8 cellular contexts compared by ENCODE assay signal in the genomic region with DNA sequence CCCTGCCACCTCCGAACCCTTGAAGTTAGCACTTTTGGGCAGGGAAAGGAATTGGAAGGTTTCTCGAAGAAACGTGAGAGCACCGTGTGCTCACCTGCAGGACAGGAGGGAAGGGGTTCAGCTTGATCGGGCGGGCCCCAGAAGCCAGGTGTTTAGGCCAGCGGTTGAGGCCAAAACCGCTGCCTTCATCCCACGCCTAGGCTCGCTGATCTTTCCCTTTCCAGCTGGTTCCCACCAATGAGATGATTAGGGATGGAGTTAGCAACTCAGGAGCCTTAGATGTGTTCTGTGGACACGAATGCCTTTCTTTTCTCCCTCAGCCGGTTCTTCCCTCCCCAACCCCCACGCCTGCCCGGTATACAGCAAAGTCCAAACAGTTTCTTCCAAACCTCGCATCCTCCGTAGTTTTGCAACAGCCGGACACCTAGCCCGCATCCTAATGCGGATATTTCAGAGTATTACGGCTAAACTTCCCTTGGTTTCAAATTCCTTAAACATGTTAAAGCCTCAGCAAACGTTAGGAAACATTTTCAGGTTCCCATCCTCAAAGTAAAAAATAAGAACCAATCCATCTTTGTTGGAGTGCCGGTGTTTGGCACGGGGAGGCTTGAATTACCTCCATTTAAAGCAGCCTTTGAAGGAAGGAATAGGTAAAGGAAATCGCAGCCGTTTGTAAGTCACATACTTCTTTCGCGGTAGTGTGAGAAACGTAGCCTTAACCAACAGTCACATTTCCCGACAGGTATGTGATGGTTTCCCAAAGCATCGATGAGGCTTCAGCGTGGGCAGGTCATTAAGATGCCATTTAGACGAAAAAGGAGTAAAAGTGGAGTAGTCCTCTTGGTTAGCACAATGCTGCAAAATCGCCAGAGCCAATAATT. TPM values are rescaled to one million over a fixed set of nuclear protein-coding genes. Genes with fewer than 3 reads are reported as not detected.
DNase-seq lines count a peak whose midpoint lies in the region; ATAC-seq lines count a peak whose summit lies in the region.

No MANE protein-coding gene starts in this region.

- no peaks in the 10 kb centered on the region for H3K79me2 ChIP-seq in trophoblast cell (ENCODE audit: control insufficient read depth, insufficient read depth, low read length, poor library complexity)

- H3K23ac ChIP-seq in trophoblast cell (ENCODE audit: low read length), result no peak overlapping the region

- H3K4me2 ChIP-seq in trophoblast cell (ENCODE audit: low read length), result peak overlapping the region; percentile 92

- DNase-seq in activated naive CD4-positive, alpha-beta T cell treated with Interleukin-2 at 50 U/mL for 16 hours, result peak; percentile 38
- no peak for DNase-seq in activated naive CD4-positive, alpha-beta T cell (lab: John Stamatoyannopoulos, UW)
- DNase-seq in M059J (ENCODE audit: low read depth) (peak; percentile 53), glomerular visceral epithelial cell (ENCODE audit: extremely low spot score) (peak; percentile 32), trophoblast cell (peak; percentile 68 to 86), DMS114 treated with DMSO at 0.1 percent for 48 hours (lab: John Stamatoyannopoulos, UW; ENCODE audit: unreplicated experiment) (no peak)

- no peak overlapping the region for H2AK5ac ChIP-seq in trophoblast cell (ENCODE audit: low read length)

- H3K14ac ChIP-seq in trophoblast cell (ENCODE audit: low read length), result no peak overlapping the region

- no peak overlapping the region for H4K8ac ChIP-seq in trophoblast cell (ENCODE audit: low read depth, low read length)

- H3K27ac ChIP-seq in trophoblast cell (ENCODE audit: low read depth, low read length), result no peak overlapping the region

- peaks cover 11% of the 10 kb centered on the region for H3K27me3 ChIP-seq in trophoblast cell (ENCODE audit: insufficient read depth, low read length)

- H3K4ac ChIP-seq in trophoblast cell (ENCODE audit: low read depth, low read length), result no peak overlapping the region

- no peaks in the 10 kb centered on the region for H3K9me3 Mint-ChIP-seq in activated T-helper 17 cell treated with anti-CD3 and anti-CD28 coated beads, Interleukin-2, amount 50 U/mL, for 72 hours

- no peak overlapping the region for H4K91ac ChIP-seq in trophoblast cell (ENCODE audit: low read depth, low read length)

- peak overlapping the region; percentile 93 for H3K27ac Mint-ChIP-seq in activated T-helper 17 cell treated with anti-CD3 and anti-CD28 coated beads, Interleukin-2, amount 50 U/mL, for 72 hours

- no peak overlapping the region for H2BK12ac ChIP-seq in trophoblast cell (ENCODE audit: low read length)

- peaks cover 65% of the 10 kb centered on the region for H3K36me3 Mint-ChIP-seq in activated T-helper 17 cell treated with anti-CD3 and anti-CD28 coated beads, Interleukin-2, amount 50 U/mL, for 72 hours (ENCODE audit: low read depth)

- H4K12ac ChIP-seq in trophoblast cell (ENCODE audit: low read depth, low read length), result no peak overlapping the region

- WGBS in trophoblast cell (ENCODE audit: extremely low coverage, insufficient coverage, insufficient read length), result no CpG with 5 or more reads among the region's 33 CpGs

- ATAC-seq in activated T-helper 17 cell treated with anti-CD3 and anti-CD28 coated beads, Interleukin-2, amount 50 U/mL, for 72 hours (replicated peaks), result peak; percentile 5
- ATAC-seq in HG02623 (IDR thresholded peaks at IDR 0.05; ENCODE audit: unreplicated experiment), result no peak

- peaks cover 6 to 9% of the 10 kb centered on the region in 2 experiments for H3K4me1 ChIP-seq in trophoblast cell (ENCODE audit: control insufficient read depth in 1 of 2, insufficient read depth in 2 of 2, low read length in 2 of 2)

- H3K4me3 ChIP-seq in trophoblast cell (ENCODE audit: low read depth, low read length), result peak overlapping the region; percentile 90

- no peaks in the 10 kb centered on the region for H3K9me3 ChIP-seq in trophoblast cell (ENCODE audit: insufficient read depth, low read depth, low read length)

- H3K18ac ChIP-seq in trophoblast cell (ENCODE audit: low read length), result no peak overlapping the region

- H3K9ac ChIP-seq in trophoblast cell (ENCODE audit: low read length), result no peak overlapping the region

- H3K4me3 Mint-ChIP-seq in activated T-helper 17 cell treated with anti-CD3 and anti-CD28 coated beads, Interleukin-2, amount 50 U/mL, for 72 hours, result peak overlapping the region; percentile 91

- no peak overlapping the region for H2BK5ac ChIP-seq in trophoblast cell (ENCODE audit: low read depth, low read length, poor library complexity)

- H2BK120ac ChIP-seq in trophoblast cell (ENCODE audit: insufficient read depth, low read length, poor library complexity), result no peak overlapping the region

- no peak overlapping the region for H2AFZ ChIP-seq in trophoblast cell (ENCODE audit: insufficient read depth, low read length, poor library complexity)

- no peaks in the 10 kb centered on the region for H3K36me3 ChIP-seq in trophoblast cell (ENCODE audit: control insufficient read depth in 1 of 2, insufficient read depth in 2 of 2, low read length in 2 of 2)

- H3K4me1 Mint-ChIP-seq in activated T-helper 17 cell treated with anti-CD3 and anti-CD28 coated beads, Interleukin-2, amount 50 U/mL, for 72 hours, result peaks cover 49% of the 10 kb centered on the region

- no peaks in the 10 kb centered on the region for H3K27me3 Mint-ChIP-seq in activated T-helper 17 cell treated with anti-CD3 and anti-CD28 coated beads, Interleukin-2, amount 50 U/mL, for 72 hours

- H3K79me1 ChIP-seq in trophoblast cell (ENCODE audit: low read length), result no peaks in the 10 kb centered on the region

RNA-seq across cellular contexts. Expression of a gene that starts 1.1 kb away (rescaled TPM):
- 4.8 and 6.1 TPM in 2 replicates for total RNA-seq in M059J (2014; rRNA removed; shearing (Covaris generic))
- 10 to 100 TPM; 27.7 to 50.4 TPM for total RNA-seq in activated T-helper 17 cell treated with anti-CD3 and anti-CD28 coated beads, Interleukin-2, amount 50 U/mL, for 72 hours
- 0.78 and 0.90 TPM in 2 replicates for polyA plus RNA-seq in trophoblast cell (2013)

Comparison
In these comparisons a context has a peak if more than half of its experiments do, and no peak if none do; other contexts are left out.
1. DNase-seq: peak in activated naive CD4-positive, alpha-beta T cell treated with Interleukin-2 at 50 U/mL for 16 hours (single experiment), M059J (single experiment), glomerular visceral epithelial cell (single experiment) and trophoblast cell (2 of 2); none in activated naive CD4-positive, alpha-beta T cell (0 of 4) and DMS114 treated with DMSO at 0.1 percent for 48 hours (single experiment).